In the genomic region with DNA sequence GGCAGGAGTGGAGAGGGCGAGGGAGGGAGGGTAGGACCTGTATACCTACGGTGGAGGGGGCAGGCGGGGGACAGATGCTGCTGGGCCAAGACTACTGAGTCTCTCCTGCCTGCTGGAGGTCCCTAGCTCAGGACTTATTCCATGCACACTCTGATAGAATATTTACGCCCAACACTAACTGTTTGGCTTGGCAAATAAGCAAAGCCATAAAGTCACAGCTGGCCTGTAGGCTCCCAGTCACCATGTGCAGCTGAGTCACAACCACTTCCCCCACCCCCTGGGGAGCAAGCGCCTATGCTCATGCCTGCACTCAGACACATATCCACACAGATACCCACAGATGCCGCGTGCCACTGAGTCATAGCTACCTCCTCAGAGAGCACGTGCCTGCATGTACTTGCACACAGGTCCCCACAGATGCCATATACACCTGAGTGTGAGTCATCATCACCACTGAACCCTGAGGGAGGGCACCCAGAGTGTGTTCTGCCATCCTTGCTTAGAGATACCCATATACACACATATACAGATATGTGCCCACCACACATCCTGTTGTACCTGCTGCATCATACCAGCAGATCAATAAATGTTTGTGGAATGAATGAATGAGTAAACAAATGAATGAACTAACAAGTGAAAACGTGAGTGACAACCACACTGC, we compare ENCODE assay signal across 8 cellular contexts.
DNase-seq lines count a peak whose midpoint lies in the region; ATAC-seq, FAIRE-seq and TF ChIP-seq lines count a peak whose summit lies in the region.

No MANE protein-coding gene starts in this region.

- H3K4me3 Mint-ChIP-seq in activated B cell treated with CpG ODN at 0.5 μM for 24 hours: peak overlapping the region; percentile 87

- H3K9me2 ChIP-seq in DOHH2 (replicated peaks; ENCODE audit: control insufficient read depth, low read length): no peaks in the 10 kb centered on the region

- H3K9me3 Mint-ChIP-seq in activated B cell treated with CpG ODN at 0.5 μM for 24 hours: no peaks in the 10 kb centered on the region

- peaks cover 20% of the 10 kb centered on the region for H3F3A ChIP-seq in DOHH2 (ENCODE audit: control insufficient read depth, insufficient read depth)

- H3K4me1 Mint-ChIP-seq in activated B cell treated with CpG ODN at 0.5 μM for 24 hours: peaks cover 76% of the 10 kb centered on the region

- peaks cover 37% of the 10 kb centered on the region for H3K79me2 ChIP-seq in DOHH2 (ENCODE audit: control insufficient read depth, low read length)

- CTCF ChIA-PET in activated B cell treated with CpG ODN at 0.5 μM for 24 hours (lab: Charles Lee): interaction anchor here (0.9 to 4.7 kb wide), 16 partner anchors 10 to 607 kb away, joined by 3 to 76 read pairs (median 8); partner anchors contain the start of gene ADM

- no peaks in the 10 kb centered on the region for H3K27me3 Mint-ChIP-seq in activated B cell treated with CpG ODN at 0.5 μM for 24 hours

- no peaks in the 10 kb centered on the region for H3K36me3 ChIP-seq in DOHH2 (ENCODE audit: control insufficient read depth, low read length)
- H3K36me3 ChIP-seq in H7 (replicated peaks; ENCODE audit: control insufficient read depth, insufficient read depth, low read length): no peaks in the 10 kb centered on the region
- H3K36me3 ChIP-seq in bronchial epithelial cell (ENCODE audit: control insufficient read depth, insufficient read depth, low read length): no peaks in the 10 kb centered on the region

- peak; percentile 59 for DNase-seq in H7
- peak; percentile 99 for DNase-seq in NB4 (ENCODE audit: low read depth)
- peak; percentile 82 for DNase-seq in activated B cell treated with CpG ODN at 0.5 μM for 24 hours
- DNase-seq in bronchial epithelial cell (ENCODE audit: low read depth): peak; percentile 100
- peak; percentile 78 to 93 for DNase-seq in left colon
- DNase-seq in stimulated activated CD4-positive, alpha-beta T cell treated with anti-CD3 and anti-CD28 coated beads, Interleukin-4, amount 100 ng/mL, for 1 hour: peak; percentile 91

- ATAC-seq in activated B cell treated with CpG ODN at 0.5 μM for 24 hours (ENCODE audit: low read depth): peak; percentile 74
- ATAC-seq in left colon: peak; percentile 68
- no peak for ATAC-seq in HG02840 (IDR thresholded peaks at IDR 0.05; ENCODE audit: low FRiP score, unreplicated experiment)

- H3K4me1 ChIP-seq in DOHH2 (ENCODE audit: control insufficient read depth, low read length): peaks cover 51% of the 10 kb centered on the region

- no peak for TF ChIP-seq CTCF in DOHH2 (IDR thresholded peaks at IDR 0.05; ENCODE audit: low read depth, low read length, poor library complexity, severe bottlenecking)
- no peak for TF ChIP-seq CTCF in NB4 (IDR thresholded peaks at IDR 0.05; ENCODE audit: low read depth, low read length)
- no peak for TF ChIP-seq CTCF in activated B cell treated with CpG ODN at 0.5 μM for 24 hours (IDR thresholded peaks at IDR 0.05)
- TF ChIP-seq CTCF in bronchial epithelial cell (IDR thresholded peaks at IDR 0.05; ENCODE audit: insufficient read depth, low read length, severe bottlenecking): no peak

- peak; percentile 93 for FAIRE-seq in bronchial epithelial cell (lab: Jason Lieb, UNC)

- no peaks in the 10 kb centered on the region for H3K9me3 ChIP-seq in DOHH2 (ENCODE audit: control insufficient read depth, insufficient read depth, low read length)

- POLR2A ChIA-PET in activated B cell treated with CpG ODN at 0.5 μM for 24 hours (lab: Charles Lee): interaction anchor here (0.6 to 3.8 kb wide), 32 partner anchors 9 to 1049 kb away, joined by 3 to 37 read pairs (median 5); partner anchors contain the start of genes ADM, EIF4G2, SWAP70 and WEE1

- intact Hi-C loops in activated B cell treated with CpG ODN at 0.5 μM for 24 hours (cut with micrococcal nuclease): loop anchor here (1.0 to 10.0 kb wide), 11 partner anchors 103 to 1075 kb away; partner anchors contain the start of genes AKIP1, AMPD3, RNF141 and RPL27A
- intact Hi-C loops in left colon (cut with DNase I, micrococcal nuclease): loop anchor here in 1 of 2 donors (5.0 kb wide), 2 partner anchors 213 to 548 kb away; partner anchors contain the start of gene ADM

- peak; percentile 29 for TF ChIP-seq POLR2A in NB4 (IDR thresholded peaks at IDR 0.05; ENCODE audit: extremely low read depth, insufficient read length)

- peak overlapping the region; percentile 98 for H3K27ac Mint-ChIP-seq in activated B cell treated with CpG ODN at 0.5 μM for 24 hours

- H3K36me3 Mint-ChIP-seq in activated B cell treated with CpG ODN at 0.5 μM for 24 hours (ENCODE audit: low read depth): peaks cover 12% of the 10 kb centered on the region

- H3K4me3 ChIP-seq in DOHH2 (ENCODE audit: low read length) (peak overlapping the region; percentile 98), H7 (ENCODE audit: insufficient read depth, low read depth, low read length) (no peak overlapping the region), NB4 (ENCODE audit: low read depth, low read length) (peak overlapping the region; percentile 63), bronchial epithelial cell (ENCODE audit: low read depth, low read length) (peak overlapping the region; percentile 50)

- H3K27ac ChIP-seq in DOHH2 (ENCODE audit: low read depth, low read length): no peak overlapping the region

- no peaks in the 10 kb centered on the region for H4K20me1 ChIP-seq in DOHH2 (ENCODE audit: control insufficient read depth, insufficient read depth, low read depth, low read length)

- H3K27me3 ChIP-seq in DOHH2 (ENCODE audit: control insufficient read depth, low read length): no peaks in the 10 kb centered on the region
- no peaks in the 10 kb centered on the region for H3K27me3 ChIP-seq in H7 (ENCODE audit: control insufficient read depth, insufficient read depth, low read length)
- no peaks in the 10 kb centered on the region for H3K27me3 ChIP-seq in bronchial epithelial cell (ENCODE audit: control insufficient read depth, insufficient read depth, low read length)

- peak overlapping the region; percentile 98 for H3K4me2 ChIP-seq in DOHH2 (ENCODE audit: low read length)
